In the genomic region with DNA sequence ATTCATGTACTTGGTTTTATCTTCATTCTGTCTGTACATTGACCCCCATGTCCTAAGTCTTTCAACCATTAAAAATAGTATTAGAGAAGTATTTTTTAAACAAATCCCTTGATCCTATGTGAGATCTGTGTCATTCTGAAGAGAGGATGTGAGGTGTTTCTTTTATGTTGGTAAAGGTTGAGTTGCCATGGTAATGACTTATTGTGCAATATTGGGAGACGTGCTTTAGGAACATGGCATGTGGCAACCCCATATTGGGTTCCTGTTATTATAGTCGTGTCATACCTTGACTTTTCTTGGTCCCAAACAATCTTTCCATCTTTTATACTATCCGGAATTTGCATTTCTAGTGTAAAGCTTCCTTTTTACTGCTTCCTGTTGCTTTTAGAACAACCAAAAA, we compare ENCODE assay signal across 26 cellular contexts.
A peak's percentile ranks its signal among the peaks of the same experiment; 100 is the strongest.
DNase-seq lines count a peak whose midpoint lies in the region; ATAC-seq and TF ChIP-seq lines count a peak whose summit lies in the region.
"Had no signal": no experiment of that assay in that cellular context is flagged by ENCODE, and none has a peak within 500 bp of the region (broad histone marks: within the 10 kb centered on the region; RNA-seq: fewer than 3 reads in every experiment).

No MANE protein-coding gene starts in this region.

- H3K9ac ChIP-seq in mammary epithelial cell (ENCODE audit: insufficient read depth, low read length): no peak overlapping the region
- H3K9ac ChIP-seq: neural progenitor cell had no signal

- DNase-seq in HL-60 (ENCODE audit: low read depth in 1 of 2, low spot score in 1 of 2) (peak; percentile 29 to 31), NB4 (ENCODE audit: low read depth) (peak; percentile 10), mammary epithelial cell (peak; percentile 60), iris pigment epithelial cell (ENCODE audit: low read depth) (peak; percentile 37)
- no peak for DNase-seq in stimulated activated CD4-positive, alpha-beta T cell treated with anti-CD3 and anti-CD28 coated beads, Interleukin-4, amount 100 ng/mL, for 1 hour
- DNase-seq: activated CD4-positive, CD25-positive, alpha-beta regulatory T cell; activated CD8-positive, alpha-beta T cell treated with anti-CD3 and anti-CD28 coated beads, Interleukin-2, amount 10 ng/mL, durations not matched to agents 7 days and 5 days; activated naive CD4-positive, alpha-beta T cell; activated T-cell treated with anti-CD3 and anti-CD28 coated beads, Interleukin-2, amount 50 U/mL, for 24 hours; aorta; CD8-positive, alpha-beta memory T cell; DMS79 treated with DMSO at 0.1 percent for 48 hours; effector memory CD4-positive, alpha-beta T cell; head of caudate nucleus; left lung; MV-4-11; NCI-H1930; NCI-H2227 treated with DMSO at 0.1 percent for 48 hours; NCI-H748 treated with DMSO at 0.1 percent for 48 hours; PC-9; stimulated activated CD4-positive, alpha-beta T cell treated with anti-CD3 and anti-CD28 coated beads, Interleukin-2, amount 100 ng/mL, for 48 hours; T1000 had no signal

- H3K27me3 ChIP-seq in HL-60 (ENCODE audit: insufficient read depth, poor library complexity, severe bottlenecking) (no peaks in the 10 kb centered on the region), mammary epithelial cell (ENCODE audit: insufficient read depth, low read length) (no peaks in the 10 kb centered on the region)
- H3K27me3 ChIP-seq: left lung, neural progenitor cell had no signal

- 63% methylated on average over 3 of the region's 3 CpGs for whole genome bisulfite sequencing in mammary epithelial cell (ENCODE audit: low coverage, missing lambda C conversion rate)

- BruUV-seq in mammary epithelial cell (replicated peaks; lab: Mats Ljungman, UMichigan): no TSS peak

- no peak overlapping the region for H3K4me2 ChIP-seq in mammary epithelial cell (ENCODE audit: insufficient read depth, low read depth, low read length)
- H3K4me2 ChIP-seq: neural progenitor cell, PC-9 had no signal

- H3K4me1 ChIP-seq in mammary epithelial cell (ENCODE audit: insufficient read depth, low read length): no peaks in the 10 kb centered on the region
- H3K4me1 ChIP-seq: HAP-1, left lung, neural progenitor cell had no signal

- no peak overlapping the region for H3K27ac ChIP-seq in HL-60 (replicated peaks)
- H3K27ac ChIP-seq in mammary epithelial cell (ENCODE audit: insufficient read depth, low read depth, low read length): no peak overlapping the region
- H3K27ac ChIP-seq: left lung, neural progenitor cell, PC-9 had no signal

- ATAC-seq in GM21515 (IDR thresholded peaks at IDR 0.05; ENCODE audit: unreplicated experiment): no peak
- ATAC-seq in GM19351 (IDR thresholded peaks at IDR 0.05; ENCODE audit: unreplicated experiment): no peak
- ATAC-seq: activated CD8-positive, alpha-beta T cell treated with anti-CD3 and anti-CD28 coated beads, Interleukin-2, amount 10 ng/mL, durations not matched to agents 7 days and 5 days; left lung had no signal

- no peak overlapping the region for H3K4me3 ChIP-seq in HL-60 (replicated peaks; ENCODE audit: insufficient read depth, low read length)
- H3K4me3 ChIP-seq in NB4 (ENCODE audit: low read depth, low read length): no peak overlapping the region
- H3K4me3 ChIP-seq in mammary epithelial cell (replicated peaks in 1 of 3; ENCODE audit: insufficient read depth in 1 of 3, low read depth in 2 of 3, low read length in 3 of 3): no peak overlapping the region
- H3K4me3 ChIP-seq: HAP-1, left lung, neural progenitor cell, PC-9 had no signal

- no peaks in the 10 kb centered on the region for H3K9me3 ChIP-seq in mammary epithelial cell (replicated peaks; ENCODE audit: insufficient read depth, low read length)
- H3K9me3 ChIP-seq: HAP-1, left lung had no signal

- TF ChIP-seq POLR2A in NB4 (IDR thresholded peaks at IDR 0.05; ENCODE audit: extremely low read depth, insufficient read length): no peak

- H2AFZ ChIP-seq in mammary epithelial cell (ENCODE audit: low read depth, low read length): no peak overlapping the region
- H2AFZ ChIP-seq: neural progenitor cell, PC-9 had no signal

- CTCF ChIA-PET in mammary epithelial cell (lab: Charles Lee; ENCODE audit: low non-redundant PET): no interaction called here

- no peaks in the 10 kb centered on the region for H4K20me1 ChIP-seq in mammary epithelial cell (ENCODE audit: insufficient read depth, low read length)

- in situ Hi-C loops in mammary epithelial cell (cut with MboI; ENCODE audit: low sequenced_read_pairs in 2 of 2): no loop called here

- no peaks in the 10 kb centered on the region for H3K36me3 ChIP-seq in mammary epithelial cell (ENCODE audit: insufficient read depth, low read length)
- H3K36me3 ChIP-seq: HAP-1, left lung, neural progenitor cell had no signal

- dilution Hi-C loops in mammary epithelial cell (cut with HindIII; ENCODE audit: low sequenced_read_pairs): no loop called here

- intact Hi-C loops in mammary epithelial cell (cut with micrococcal nuclease): no loop called here

- TF ChIP-seq CTCF in HL-60 (IDR thresholded peaks at IDR 0.05; ENCODE audit: insufficient read depth, low read length): no peak
- no peak for TF ChIP-seq CTCF in NB4 (IDR thresholded peaks at IDR 0.05; ENCODE audit: low read depth, low read length)
- no peak for TF ChIP-seq CTCF in mammary epithelial cell (conservative IDR thresholded peaks at IDR 0.05 in 1 of 2, IDR thresholded peaks at IDR 0.05 in 1 of 2; ENCODE audit: extremely low read depth in 1 of 2, insufficient read depth in 1 of 2, low read depth in 1 of 2, low read length in 2 of 2)

- H3K79me2 ChIP-seq in mammary epithelial cell (ENCODE audit: insufficient read depth, low read length): no peaks in the 10 kb centered on the region
